In the genomic region with DNA sequence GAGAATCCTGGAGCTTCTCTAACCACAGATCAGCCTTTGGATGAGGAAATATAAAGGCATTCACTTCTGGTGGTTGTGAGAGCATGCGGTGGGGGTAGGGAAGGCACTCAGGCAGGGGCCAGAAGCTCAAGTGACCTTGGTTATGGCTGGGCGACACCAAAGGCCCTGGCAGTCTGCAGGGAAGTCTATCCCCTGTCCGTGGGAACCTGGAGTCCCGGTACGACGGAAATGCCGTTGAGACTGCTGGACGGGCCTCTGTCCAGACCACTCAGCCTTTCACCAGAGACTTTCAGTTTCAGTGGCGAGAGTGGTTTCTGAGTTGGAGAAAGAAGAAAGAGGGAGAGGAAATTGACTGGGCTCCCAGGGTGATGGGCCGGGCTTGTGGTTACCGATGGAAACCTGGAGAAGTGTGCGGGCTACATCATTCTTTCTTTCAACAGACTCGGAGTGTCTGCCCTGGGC, we compare ENCODE assay signal across 11 cellular contexts. TPM values are rescaled to one million over a fixed set of nuclear protein-coding genes. Genes with fewer than 3 reads are reported as not detected.
A peak's percentile ranks its signal among the peaks of the same experiment; 100 is the strongest.
DNase-seq lines count a peak whose midpoint lies in the region; ATAC-seq, FAIRE-seq and TF ChIP-seq lines count a peak whose summit lies in the region.
"Had no signal": no experiment of that assay in that cellular context is flagged by ENCODE, and none has a peak within 500 bp of the region (broad histone marks: within the 10 kb centered on the region; RNA-seq: fewer than 3 reads in every experiment).

No MANE protein-coding gene starts in this region.

- DNase-seq in AG08395 (ENCODE audit: low spot score) (peak; percentile 81), H54 (ENCODE audit: insufficient read length, low spot score) (peak; percentile 37), adipocyte (ENCODE audit: low read depth) (no peak), right lobe of liver (peak in 2 of 3 donors; percentile 24 to 52), superior temporal gyrus (ENCODE audit: extremely low spot score) (no peak), NCI-H2081 treated with DMSO at 0.1 percent for 48 hours (lab: John Stamatoyannopoulos, UW) (no peak), NCI-H1092 (lab: John Stamatoyannopoulos, UW) (no peak)
- DNase-seq: EL, esophagus squamous epithelium, NCI-H1436 had no signal

- peak overlapping the region; percentile 50 for H3K4me3 ChIP-seq in adipocyte (ENCODE audit: low read length)
- H3K4me3 ChIP-seq in right lobe of liver: no peak overlapping the region
- H3K4me3 ChIP-seq: esophagus squamous epithelium had no signal

- intact Hi-C loops in right lobe of liver (cut with DNase I): loop anchor here in 1 of 2 donors (10.0 kb wide), 1 partner anchor 280 kb away; no protein-coding TSS in a partner anchor

- peak overlapping the region; percentile 28 for H3K9ac ChIP-seq in adipocyte (ENCODE audit: low read length)

- TF ChIP-seq POLR2A in H54 (IDR thresholded peaks at IDR 0.05; ENCODE audit: low read depth, low read length) (no peak), right lobe of liver (IDR thresholded peaks at IDR 0.05) (no peak)

- H3K4me1 ChIP-seq in adipocyte (ENCODE audit: control insufficient read depth, insufficient read depth, low read length): peaks cover 55% of the 10 kb centered on the region
- H3K4me1 ChIP-seq in right lobe of liver: no peaks in the 10 kb centered on the region

- 52% methylated on average over 10 of the region's 13 CpGs for WGBS in right lobe of liver (ENCODE audit: insufficient coverage, low coverage, low lambda C conversion rate, missing lambda C conversion rate)

- H3K9me3 ChIP-seq in adipocyte (ENCODE audit: control insufficient read depth, low read length) (no peaks in the 10 kb centered on the region), right lobe of liver (no peaks in the 10 kb centered on the region)
- H3K9me3 ChIP-seq: esophagus squamous epithelium had no signal

- TF ChIP-seq CTCF in right lobe of liver (IDR thresholded peaks at IDR 0.05): no peak

- no peaks in the 10 kb centered on the region for H3K27me3 ChIP-seq in adipocyte (replicated peaks; ENCODE audit: control insufficient read depth, insufficient read depth, low read length)
- no peaks in the 10 kb centered on the region for H3K27me3 ChIP-seq in right lobe of liver
- H3K27me3 ChIP-seq: esophagus squamous epithelium had no signal

- FAIRE-seq in H54 (lab: Jason Lieb, UNC): peak; percentile 41

- H3K36me3 ChIP-seq in adipocyte (ENCODE audit: control insufficient read depth, insufficient read depth, low read length, severe bottlenecking) (peaks cover 13% of the 10 kb centered on the region), right lobe of liver (no peaks in the 10 kb centered on the region)

- ATAC-seq in right lobe of liver (peak in 3 of 4 donors; percentile 20 to 46 (median 40)), HG02571 (IDR thresholded peaks at IDR 0.05; ENCODE audit: unreplicated experiment) (no peak)

- H3K27ac ChIP-seq in right lobe of liver: no peak overlapping the region

RNA-seq across cellular contexts. Expression of a gene that starts 20.9 kb away (rescaled TPM):
- 10 to 100 TPM in 5 of 6 experiments, 1 to 10 TPM in 1; 7.8 to 16.3 (median 11.4) TPM for total RNA-seq in right lobe of liver

RNA-seq across cellular contexts. Expression of a gene that starts 21.4 kb away (rescaled TPM):
- 100 to 1,000 TPM in 3 of 6 experiments, 10 to 100 TPM in 3; 49.4 to 203 (median 98.0) TPM for total RNA-seq in right lobe of liver

Comparison
In these comparisons a context has a peak if more than half of its experiments do, and no peak if none do; other contexts are left out.
1. DNase-seq: peak in AG08395 (single experiment), H54 (single experiment) and right lobe of liver (2 of 3); none in adipocyte (single experiment), superior temporal gyrus (single experiment), NCI-H2081 treated with DMSO at 0.1 percent for 48 hours (single experiment) and NCI-H1092 (single experiment).